Comparison of ENCODE assay signal across 28 cellular contexts in the genomic region with DNA sequence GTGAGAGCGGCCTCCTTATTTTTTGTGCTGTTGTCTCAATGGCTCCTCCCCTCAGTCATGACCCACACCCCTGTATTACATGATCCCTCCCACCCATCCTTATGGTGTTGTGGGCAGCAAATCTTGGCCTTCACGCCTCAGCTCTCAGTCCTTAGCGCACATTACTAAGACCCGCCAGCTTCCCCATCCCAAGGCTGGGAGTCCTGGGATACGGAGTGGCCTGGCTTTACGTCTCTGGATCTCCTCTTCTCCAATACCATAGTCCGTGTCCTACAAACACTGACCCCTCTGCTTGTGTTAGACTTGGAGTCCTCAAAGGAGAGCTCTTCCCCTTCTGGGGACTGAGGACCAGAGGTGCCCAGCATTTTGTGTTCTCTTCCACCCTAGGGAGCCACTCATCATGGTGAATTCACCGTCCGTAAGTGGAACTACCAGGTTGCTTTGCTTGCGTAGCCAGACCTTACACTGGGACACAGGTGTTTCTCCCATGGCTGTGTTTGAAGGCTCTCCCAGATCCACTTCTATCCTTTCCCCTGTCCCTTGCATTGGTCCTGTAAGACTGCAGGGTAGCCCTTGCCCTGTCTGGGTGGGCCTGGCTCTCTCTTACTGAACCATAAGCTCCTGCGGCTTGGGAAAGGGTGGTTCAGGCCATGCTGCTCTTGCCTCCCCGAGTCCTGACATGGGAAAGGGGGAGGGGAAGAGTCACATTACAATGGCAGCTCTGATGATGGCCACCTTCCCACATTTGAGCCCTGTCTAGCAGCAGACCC.
DNase-seq lines count a peak whose midpoint lies in the region; ATAC-seq and TF ChIP-seq lines count a peak whose summit lies in the region.
"Had no signal": no experiment of that assay in that cellular context is flagged by ENCODE, and none has a peak within 500 bp of the region (broad histone marks: within the 10 kb centered on the region; RNA-seq: fewer than 3 reads in every experiment).

No MANE protein-coding gene starts in this region.

- no peak for ATAC-seq in effector memory CD8-positive, alpha-beta T cell (replicated peaks)
- ATAC-seq in HG02852 (IDR thresholded peaks at IDR 0.05; ENCODE audit: unreplicated experiment) (no peak), HG03045 (IDR thresholded peaks at IDR 0.05; ENCODE audit: unreplicated experiment) (no peak)
- ATAC-seq: body of pancreas, right lobe of liver had no signal

- H3K4me2 ChIP-seq in Loucy (ENCODE audit: low read depth, low read length, poor library complexity, severe bottlenecking) = no peak overlapping the region

- no peaks in the 10 kb centered on the region for H3K27me3 Mint-ChIP-seq in effector memory CD8-positive, alpha-beta T cell
- peaks cover 6% of the 10 kb centered on the region for H3K27me3 Mint-ChIP-seq in nephron progenitor cell (ENCODE audit: low read depth, poor library complexity)
- H3K27me3 Mint-ChIP-seq: activated B cell treated with CpG ODN at 0.5 μM for 24 hours; CD4-positive, alpha-beta memory T cell had no signal

- H3K9me2 ChIP-seq in Loucy (replicated peaks; ENCODE audit: low read depth, low read length) = no peaks in the 10 kb centered on the region

- no peaks in the 10 kb centered on the region for H4K20me1 ChIP-seq in Loucy (ENCODE audit: insufficient read depth, low read length, poor library complexity, severe bottlenecking)

- H3K4me1 Mint-ChIP-seq in effector memory CD8-positive, alpha-beta T cell (ENCODE audit: low read depth in 2 of 2) = peaks cover 21 to 31% of the 10 kb centered on the region in 2 donors
- H3K4me1 Mint-ChIP-seq in nephron progenitor cell = peaks cover 9% of the 10 kb centered on the region
- H3K4me1 Mint-ChIP-seq: mesothelial cell of epicardium had no signal

- no peak overlapping the region for H3K4me3 ChIP-seq in Loucy (ENCODE audit: low read length, poor library complexity, severe bottlenecking)
- H3K4me3 ChIP-seq: body of pancreas, right lobe of liver, SK-N-MC had no signal

- no peaks in the 10 kb centered on the region for H3K9me3 ChIP-seq in Loucy (ENCODE audit: insufficient read depth, low read depth, low read length)
- H3K9me3 ChIP-seq: body of pancreas, right lobe of liver had no signal

- H3K4me3 Mint-ChIP-seq in effector memory CD8-positive, alpha-beta T cell = no peak overlapping the region
- peak overlapping the region; percentile 35 for H3K4me3 Mint-ChIP-seq in nephron progenitor cell
- H3K4me3 Mint-ChIP-seq: activated B cell treated with CpG ODN at 0.5 μM for 24 hours, mesothelial cell of epicardium, nephron had no signal

- no peaks in the 10 kb centered on the region for H3K36me3 Mint-ChIP-seq in effector memory CD8-positive, alpha-beta T cell (ENCODE audit: insufficient read depth)
- no peaks in the 10 kb centered on the region for H3K36me3 Mint-ChIP-seq in nephron progenitor cell (ENCODE audit: low read depth)
- H3K36me3 Mint-ChIP-seq: mesothelial cell of epicardium had no signal

- H3K4me1 ChIP-seq in Loucy (ENCODE audit: insufficient read depth, low read length, poor library complexity, severe bottlenecking) = peaks cover 20% of the 10 kb centered on the region
- H3K4me1 ChIP-seq: body of pancreas, right lobe of liver had no signal

- peak overlapping the region; percentile 84 for H2AFZ ChIP-seq in Loucy (ENCODE audit: low read length)

- H3K9ac ChIP-seq in Loucy (ENCODE audit: low read depth, low read length, poor library complexity, severe bottlenecking) = no peak overlapping the region

- DNase-seq in GM10266 (ENCODE audit: extremely low spot score) (peak; percentile 8), nephron progenitor cell (no peak), T1000 (lab: John Stamatoyannopoulos, UW) (no peak)
- DNase-seq in effector memory CD8-positive, alpha-beta T cell = no peak
- DNase-seq: activated B cell treated with CpG ODN at 0.5 μM for 24 hours; activated CD4-positive, alpha-beta T cell treated with anti-CD3 and anti-CD28 coated beads, Interleukin-2, amount 50 U/mL, for 4 hours; activated effector memory CD4-positive, alpha-beta T cell treated with Interleukin-2 at 50 U/mL for 16 hours; body of pancreas; CD4-positive, alpha-beta memory T cell; effector CD4-positive, alpha-beta T cell; foreskin melanocyte; hypothalamus; islet precursor cell; NCI-H1092 treated with DMSO at 0.1 percent for 48 hours; NCI-H2029; NCI-H2227 treated with DMSO at 0.1 percent for 48 hours; NCI-H774; right lobe of liver; stimulated activated CD4-positive, alpha-beta T cell treated with anti-CD3 and anti-CD28 coated beads, Interleukin-12 subunit alpha, Interleukin-12 subunit beta, amount 100 ng/mL, for 4 hours; stimulated activated CD4-positive, alpha-beta T cell treated with anti-CD3 and anti-CD28 coated beads, Interleukin-4, amount 100 ng/mL, for 24 hours; stimulated activated naive CD4-positive, alpha-beta T cell treated with Interleukin-2 at 50 U/mL for 16 hours; T-helper 9 cell had no signal

- H3K79me2 ChIP-seq in Loucy (ENCODE audit: insufficient read depth, low read length) = no peaks in the 10 kb centered on the region

- no peaks in the 10 kb centered on the region for H3K36me3 ChIP-seq in Loucy (ENCODE audit: insufficient read depth, low read length)
- H3K36me3 ChIP-seq: right lobe of liver had no signal

- no peaks in the 10 kb centered on the region for H3F3A ChIP-seq in Loucy (ENCODE audit: low read depth)

- H3K27ac Mint-ChIP-seq in effector memory CD8-positive, alpha-beta T cell = peak overlapping the region; percentile 85 to 88
- H3K27ac Mint-ChIP-seq in nephron progenitor cell = no peak overlapping the region
- H3K27ac Mint-ChIP-seq: activated B cell treated with CpG ODN at 0.5 μM for 24 hours, mesothelial cell of epicardium, nephron had no signal

- H3K9me3 Mint-ChIP-seq in effector memory CD8-positive, alpha-beta T cell = no peaks in the 10 kb centered on the region
- H3K9me3 Mint-ChIP-seq in nephron progenitor cell = no peaks in the 10 kb centered on the region
- H3K9me3 Mint-ChIP-seq: activated B cell treated with CpG ODN at 0.5 μM for 24 hours; CD4-positive, alpha-beta memory T cell; mesothelial cell of epicardium; nephron had no signal

- H3K27me3 ChIP-seq in Loucy (ENCODE audit: insufficient read depth, low read length, poor library complexity, severe bottlenecking) = no peaks in the 10 kb centered on the region
- H3K27me3 ChIP-seq: body of pancreas, right lobe of liver had no signal

- TF ChIP-seq CTCF in GM10266 (IDR thresholded peaks at IDR 0.05; ENCODE audit: control insufficient read depth, insufficient read depth, low read depth, missing control alignments) (no peak), Loucy (conservative IDR thresholded peaks at IDR 0.05; ENCODE audit: low read length) (no peak), nephron progenitor cell (IDR thresholded peaks at IDR 0.05) (no peak)
